In genomic region chr20:51597389-51598231, GRCh38 we compare ENCODE assay signal across 1 cellular context.
TF ChIP-seq lines count a peak whose summit lies in the region.

No MANE protein-coding gene starts in this region.

TF ChIP-seq in HepG2, 621 proteins besides CTCF, POLR2A, EP300 and RAD21:
- TF ChIP-seq ZNF484 (CRISPR knock-in tag; IDR thresholded peaks at IDR 0.05; ENCODE audit: borderline replicate concordance, low read depth) (no peak), ARID4A (CRISPR knock-in tag; IDR thresholded peaks at IDR 0.05; ENCODE audit: borderline replicate concordance) (no peak), HIC2 (CRISPR knock-in tag; IDR thresholded peaks at IDR 0.05; ENCODE audit: low read depth) (no peak), ATF7 (IDR thresholded peaks at IDR 0.05) (peak; percentile 90), ATF7 (CRISPR knock-in tag; IDR thresholded peaks at IDR 0.05) (no peak), HDAC1 (CRISPR knock-in tag; IDR thresholded peaks at IDR 0.05) (no peak)
